ENCODE assay signal across 19 cellular contexts in genomic region chr6:125299257-125299656, GRCh38. TPM values are rescaled to one million over a fixed set of nuclear protein-coding genes. Genes with fewer than 3 reads are reported as not detected.
DNase-seq lines count a peak whose midpoint lies in the region; ATAC-seq, FAIRE-seq and TF ChIP-seq lines count a peak whose summit lies in the region.
"Had no signal": no experiment of that assay in that cellular context is flagged by ENCODE, and none has a peak within 500 bp of the region (broad histone marks: within the 10 kb centered on the region; RNA-seq: fewer than 3 reads in every experiment).

No MANE protein-coding gene starts in this region.

- no peaks in the 10 kb centered on the region for H3K9me3 Mint-ChIP-seq in activated CD4-positive, alpha-beta T cell treated with anti-CD3 and anti-CD28 coated beads, Interleukin-2, amount 10 ng/mL, durations not matched to agents 7 days and 5 days
- H3K9me3 Mint-ChIP-seq in activated naive CD8-positive, alpha-beta T cell (ENCODE audit: low read depth), result no peaks in the 10 kb centered on the region
- peaks cover 5% of the 10 kb centered on the region for H3K9me3 Mint-ChIP-seq in natural killer cell treated with Interleukin-12 subunit alpha and Interleukin-12 subunit beta and Interleukin-15 and Interleukin-18, amount 100 ng/mL, for 72 hours

- no peaks in the 10 kb centered on the region for H3K9me2 ChIP-seq in DOHH2 (replicated peaks; ENCODE audit: control insufficient read depth, low read length)

- peak; percentile 2 to 48 for ATAC-seq in natural killer cell treated with Interleukin-12 subunit alpha and Interleukin-12 subunit beta and Interleukin-15 and Interleukin-18, amount 100 ng/mL, for 72 hours
- ATAC-seq in gastroesophageal sphincter, result no peak
- ATAC-seq: left lobe of liver, psoas muscle had no signal

- H3K4me3 ChIP-seq in DOHH2 (ENCODE audit: low read length) (0 out of 2 replicates have a peak overlapping the region, but pooled peaks have one; percentile 94), gastroesophageal sphincter (no peak overlapping the region)

- peaks cover 11% of the 10 kb centered on the region for H3F3A ChIP-seq in DOHH2 (ENCODE audit: control insufficient read depth, insufficient read depth)

- TF ChIP-seq POLR2A in gastroesophageal sphincter (IDR thresholded peaks at IDR 0.05), result no peak

- peaks cover 54% of the 10 kb centered on the region for H3K36me3 Mint-ChIP-seq in activated CD4-positive, alpha-beta T cell treated with anti-CD3 and anti-CD28 coated beads, Interleukin-2, amount 10 ng/mL, durations not matched to agents 7 days and 5 days (ENCODE audit: low read depth)
- peaks cover 34% of the 10 kb centered on the region for H3K36me3 Mint-ChIP-seq in activated naive CD8-positive, alpha-beta T cell
- peaks cover 32% of the 10 kb centered on the region for H3K36me3 Mint-ChIP-seq in natural killer cell treated with Interleukin-12 subunit alpha and Interleukin-12 subunit beta and Interleukin-15 and Interleukin-18, amount 100 ng/mL, for 72 hours

- H3K36me3 ChIP-seq in DOHH2 (ENCODE audit: control insufficient read depth, low read length), result peaks cover 69% of the 10 kb centered on the region
- H3K36me3 ChIP-seq in gastroesophageal sphincter, result peaks cover 0 to 42% of the 10 kb centered on the region in 2 donors

- H3K27ac ChIP-seq in DOHH2 (ENCODE audit: low read depth, low read length) (no peak overlapping the region), gastroesophageal sphincter (no peak overlapping the region)
- H3K27ac ChIP-seq: KMS-11, psoas muscle had no signal

- 94% methylated on average over 3 of the region's 3 CpGs; no CpG with 5 or more reads in 1 of the 2 donors for WGBS in gastroesophageal sphincter (ENCODE audit: low coverage in 1 of 2), 2 donors

- peaks cover 23% of the 10 kb centered on the region for H3K4me1 ChIP-seq in DOHH2 (ENCODE audit: control insufficient read depth, low read length)
- H3K4me1 ChIP-seq in gastroesophageal sphincter, result peaks cover 8 to 37% (median 11%) of the 10 kb centered on the region in 3 donors

- peaks cover 54% of the 10 kb centered on the region for H3K4me1 Mint-ChIP-seq in activated CD4-positive, alpha-beta T cell treated with anti-CD3 and anti-CD28 coated beads, Interleukin-2, amount 10 ng/mL, durations not matched to agents 7 days and 5 days
- H3K4me1 Mint-ChIP-seq in activated naive CD8-positive, alpha-beta T cell (ENCODE audit: low read depth), result peaks cover 75% of the 10 kb centered on the region
- H3K4me1 Mint-ChIP-seq in natural killer cell treated with Interleukin-12 subunit alpha and Interleukin-12 subunit beta and Interleukin-15 and Interleukin-18, amount 100 ng/mL, for 72 hours (ENCODE audit: low read depth in 2 of 2), result peaks cover 48 to 54% of the 10 kb centered on the region in 2 donors

- FAIRE-seq in RCC 7860 (lab: Jason Lieb, UNC), result no peak
- FAIRE-seq: A204.1, TTC549, urothelium cell line had no signal

- CTCF ChIA-PET in activated CD4-positive, alpha-beta T cell treated with anti-CD3 and anti-CD28 coated beads, Interleukin-2, amount 10 ng/mL, durations not matched to agents 7 days and 5 days (lab: Charles Lee), result interaction anchor here (1.0 kb wide), 1 partner anchor 487 kb away, joined by 3 read pairs; no protein-coding TSS in a partner anchor

- no peak overlapping the region for H3K4me3 Mint-ChIP-seq in activated CD4-positive, alpha-beta T cell treated with anti-CD3 and anti-CD28 coated beads, Interleukin-2, amount 10 ng/mL, durations not matched to agents 7 days and 5 days
- H3K4me3 Mint-ChIP-seq in activated naive CD8-positive, alpha-beta T cell, result peak overlapping the region; percentile 98
- H3K4me3 Mint-ChIP-seq in natural killer cell treated with Interleukin-12 subunit alpha and Interleukin-12 subunit beta and Interleukin-15 and Interleukin-18, amount 100 ng/mL, for 72 hours, result peak overlapping the region; percentile 95

- H3K27me3 ChIP-seq in DOHH2 (ENCODE audit: control insufficient read depth, low read length) (no peaks in the 10 kb centered on the region), gastroesophageal sphincter (no peaks in the 10 kb centered on the region)

- no peaks in the 10 kb centered on the region for H3K27me3 Mint-ChIP-seq in activated CD4-positive, alpha-beta T cell treated with anti-CD3 and anti-CD28 coated beads, Interleukin-2, amount 10 ng/mL, durations not matched to agents 7 days and 5 days
- no peaks in the 10 kb centered on the region for H3K27me3 Mint-ChIP-seq in activated naive CD8-positive, alpha-beta T cell
- H3K27me3 Mint-ChIP-seq in natural killer cell treated with Interleukin-12 subunit alpha and Interleukin-12 subunit beta and Interleukin-15 and Interleukin-18, amount 100 ng/mL, for 72 hours, result no peaks in the 10 kb centered on the region

- no peak for DNase-seq in activated CD4-positive, alpha-beta T cell treated with anti-CD3 and anti-CD28 coated beads, Interleukin-2, amount 10 ng/mL, durations not matched to agents 7 days and 5 days
- DNase-seq in activated CD4-positive, alpha-beta T cell treated with anti-CD3 and anti-CD28 coated beads, Interleukin-2, amount 50 U/mL, for 48 hours, result no peak
- DNase-seq in natural killer cell treated with Interleukin-12 subunit alpha and Interleukin-12 subunit beta and Interleukin-15 and Interleukin-18, amount 100 ng/mL, for 72 hours (ENCODE audit: low spot score), result no peak
- no peak for DNase-seq in middle frontal gyrus (ENCODE audit: extremely low spot score, low spot score)
- DNase-seq in RCC 7860 (ENCODE audit: low spot score), result no peak
- DNase-seq: activated CD8-positive, alpha-beta memory T cell treated with anti-CD3 and anti-CD28 coated beads, Interleukin-2, amount 50 U/mL, for 48 hours; amniotic stem cell; cerebellar nuclear complex; NCI-H1105 treated with DMSO at 0.1 percent for 48 hours; psoas muscle; stimulated activated naive CD4-positive, alpha-beta T cell had no signal

- POLR2A ChIA-PET in activated CD4-positive, alpha-beta T cell treated with anti-CD3 and anti-CD28 coated beads, Interleukin-2, amount 10 ng/mL, durations not matched to agents 7 days and 5 days (lab: Charles Lee), result no interaction called here

- no peak for TF ChIP-seq CTCF in DOHH2 (IDR thresholded peaks at IDR 0.05; ENCODE audit: low read depth, low read length, poor library complexity, severe bottlenecking)
- TF ChIP-seq CTCF in gastroesophageal sphincter (IDR thresholded peaks at IDR 0.05), result no peak

- peak overlapping the region; percentile 80 for H3K4me2 ChIP-seq in DOHH2 (ENCODE audit: low read length)

- H3K27ac Mint-ChIP-seq in activated CD4-positive, alpha-beta T cell treated with anti-CD3 and anti-CD28 coated beads, Interleukin-2, amount 10 ng/mL, durations not matched to agents 7 days and 5 days, result peak overlapping the region; percentile 13
- H3K27ac Mint-ChIP-seq in activated naive CD8-positive, alpha-beta T cell, result peak overlapping the region; percentile 98
- peak overlapping the region; percentile 95 to 96 for H3K27ac Mint-ChIP-seq in natural killer cell treated with Interleukin-12 subunit alpha and Interleukin-12 subunit beta and Interleukin-15 and Interleukin-18, amount 100 ng/mL, for 72 hours

- peaks cover 71% of the 10 kb centered on the region for H3K79me2 ChIP-seq in DOHH2 (ENCODE audit: control insufficient read depth, low read length)

- TF ChIP-seq EP300 in gastroesophageal sphincter (IDR thresholded peaks at IDR 0.05), result no peak

- H4K20me1 ChIP-seq in DOHH2 (ENCODE audit: control insufficient read depth, insufficient read depth, low read depth, low read length), result no peaks in the 10 kb centered on the region

- H3K9me3 ChIP-seq in DOHH2 (ENCODE audit: control insufficient read depth, insufficient read depth, low read length) (no peaks in the 10 kb centered on the region), gastroesophageal sphincter (no peaks in the 10 kb centered on the region)
- H3K9me3 ChIP-seq: psoas muscle had no signal

RNA-seq across cellular contexts. Expression of gene HDDC2, which starts 2.5 kb away (rescaled TPM):
- total RNA-seq in activated CD4-positive, alpha-beta T cell treated with anti-CD3 and anti-CD28 coated beads, Interleukin-2, amount 10 ng/mL, durations not matched to agents 7 days and 5 days, result 10 to 100 TPM; 49.1 to 64.4 TPM
- 10 to 100 TPM; 36.8 to 44.0 TPM for total RNA-seq in natural killer cell treated with Interleukin-12 subunit alpha and Interleukin-12 subunit beta and Interleukin-15 and Interleukin-18, amount 100 ng/mL, for 72 hours
- total RNA-seq in gastroesophageal sphincter, result 10 to 100 TPM; 30.9 to 48.9 (median 47.9) TPM

Comparison
In these comparisons a context has a peak if more than half of its experiments do, and no peak if none do; other contexts are left out.
1. H3K27ac Mint-ChIP-seq: peak in every context shown above with its lines; median percentile 98 in activated naive CD8-positive, alpha-beta T cell; 96 in natural killer cell treated with Interleukin-12 subunit alpha and Interleukin-12 subunit beta and Interleukin-15 and Interleukin-18, amount 100 ng/mL, for 72 hours; 13 in activated CD4-positive, alpha-beta T cell treated with anti-CD3 and anti-CD28 coated beads, Interleukin-2, amount 10 ng/mL, durations not matched to agents 7 days and 5 days.